ENCODE assay signal across 16 cellular contexts in the genomic region with DNA sequence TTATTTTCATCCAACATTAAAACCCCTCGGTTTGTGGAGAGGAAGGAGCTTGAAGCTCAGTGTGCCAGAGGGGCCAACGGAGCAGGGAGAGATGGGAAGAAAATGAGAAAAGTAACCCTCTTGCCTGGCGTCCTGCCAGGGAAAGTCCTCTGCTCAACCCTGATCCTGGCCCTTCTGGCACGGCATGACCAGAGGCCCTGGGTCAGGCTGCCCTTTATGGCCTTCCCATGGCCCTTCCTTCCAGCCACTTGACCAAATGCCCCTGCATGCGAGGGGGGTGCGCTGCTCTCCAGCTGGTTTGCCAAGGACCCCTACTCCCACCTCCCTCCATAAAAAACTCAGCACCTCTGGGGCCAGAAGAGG. TPM values are rescaled to one million over a fixed set of nuclear protein-coding genes. Genes with fewer than 3 reads are reported as not detected.
A peak's percentile ranks its signal among the peaks of the same experiment; 100 is the strongest.
DNase-seq lines count a peak whose midpoint lies in the region; ATAC-seq, FAIRE-seq and TF ChIP-seq lines count a peak whose summit lies in the region.
"Had no signal": no experiment of that assay in that cellular context is flagged by ENCODE, and none has a peak within 500 bp of the region (broad histone marks: within the 10 kb centered on the region; RNA-seq: fewer than 3 reads in every experiment).

No MANE protein-coding gene starts in this region.

- dilution Hi-C loops in mammary epithelial cell (cut with HindIII; ENCODE audit: low sequenced_read_pairs) = no loop called here

- TF ChIP-seq CTCF in breast epithelium (IDR thresholded peaks at IDR 0.05) (no peak), mammary epithelial cell (conservative IDR thresholded peaks at IDR 0.05 in 1 of 2, IDR thresholded peaks at IDR 0.05 in 1 of 2; ENCODE audit: extremely low read depth in 1 of 2, insufficient read depth in 1 of 2, low read depth in 1 of 2, low read length in 2 of 2) (no peak), nephron progenitor cell (IDR thresholded peaks at IDR 0.05) (no peak), vagina (IDR thresholded peaks at IDR 0.05) (no peak), PC-3 (conservative IDR thresholded peaks at IDR 0.05; ENCODE audit: low read depth, low read length) (no peak)

- H3K27me3 ChIP-seq in breast epithelium (no peaks in the 10 kb centered on the region), mammary epithelial cell (ENCODE audit: insufficient read depth, low read length) (no peaks in the 10 kb centered on the region), vagina (no peaks in the 10 kb centered on the region), PC-3 (ENCODE audit: low read length) (no peaks in the 10 kb centered on the region)

- no peaks in the 10 kb centered on the region for H3K36me3 ChIP-seq in breast epithelium
- no peaks in the 10 kb centered on the region for H3K36me3 ChIP-seq in mammary epithelial cell (ENCODE audit: insufficient read depth, low read length)
- H3K36me3 ChIP-seq in vagina = no peaks in the 10 kb centered on the region
- H3K36me3 ChIP-seq in PC-3 (ENCODE audit: low read depth, low read length) = no peaks in the 10 kb centered on the region

- H3K9me3 ChIP-seq in breast epithelium = no peaks in the 10 kb centered on the region
- no peaks in the 10 kb centered on the region for H3K9me3 ChIP-seq in mammary epithelial cell (replicated peaks; ENCODE audit: insufficient read depth, low read length)
- H3K9me3 ChIP-seq in vagina = no peaks in the 10 kb centered on the region
- H3K9me3 ChIP-seq in PC-3 (ENCODE audit: low read length) = no peaks in the 10 kb centered on the region

- H3K27me3 Mint-ChIP-seq in nephron progenitor cell (ENCODE audit: low read depth, poor library complexity) = no peaks in the 10 kb centered on the region
- H3K27me3 Mint-ChIP-seq: activated T-helper 17 cell treated with anti-CD3 and anti-CD28 coated beads, Interleukin-2, amount 50 U/mL, for 72 hours had no signal

- H3K9me2 ChIP-seq in PC-3 (replicated peaks; ENCODE audit: low read length) = no peaks in the 10 kb centered on the region

- H3K79me2 ChIP-seq in mammary epithelial cell (ENCODE audit: insufficient read depth, low read length) = no peaks in the 10 kb centered on the region
- H3K79me2 ChIP-seq in PC-3 (ENCODE audit: low read length) = no peaks in the 10 kb centered on the region

- CTCF ChIA-PET in mammary epithelial cell (lab: Charles Lee; ENCODE audit: low non-redundant PET) = no interaction called here
- CTCF ChIA-PET in PC-3 (lab: Charles Lee) = no interaction called here

- FAIRE-seq in GM12892 (lab: Jason Lieb, UNC) = no peak

- no peaks in the 10 kb centered on the region for H3K36me3 Mint-ChIP-seq in nephron progenitor cell (ENCODE audit: low read depth)
- H3K36me3 Mint-ChIP-seq: CD4-positive, CD25-positive, alpha-beta regulatory T cell had no signal

- H3K4me2 ChIP-seq in mammary epithelial cell (ENCODE audit: insufficient read depth, low read depth, low read length) (no peak overlapping the region), PC-3 (ENCODE audit: low read length) (no peak overlapping the region)

- H3K4me3 ChIP-seq in breast epithelium = no peak overlapping the region
- no peak overlapping the region for H3K4me3 ChIP-seq in mammary epithelial cell (replicated peaks in 1 of 3; ENCODE audit: insufficient read depth in 1 of 3, low read depth in 2 of 3, low read length in 3 of 3)
- no peak overlapping the region for H3K4me3 ChIP-seq in vagina
- no peak overlapping the region for H3K4me3 ChIP-seq in PC-3 (ENCODE audit: low read length)

- H3K9ac ChIP-seq in mammary epithelial cell (ENCODE audit: insufficient read depth, low read length) (no peak overlapping the region), PC-3 (ENCODE audit: low read length) (no peak overlapping the region)

- 95% methylated on average over 6 of the region's 6 CpGs for WGBS in mammary epithelial cell (ENCODE audit: low coverage, missing lambda C conversion rate)

- TF ChIP-seq POLR2A in breast epithelium (IDR thresholded peaks at IDR 0.05) = no peak
- no peak for TF ChIP-seq POLR2A in vagina (IDR thresholded peaks at IDR 0.05)
- no peak for TF ChIP-seq POLR2A in GM12892 (IDR thresholded peaks at IDR 0.05; ENCODE audit: low read depth, low read length)

- H2AFZ ChIP-seq in mammary epithelial cell (ENCODE audit: low read depth, low read length) (no peak overlapping the region), PC-3 (ENCODE audit: low read length) (no peak overlapping the region)

- H4K20me1 ChIP-seq in mammary epithelial cell (ENCODE audit: insufficient read depth, low read length) (no peaks in the 10 kb centered on the region), PC-3 (ENCODE audit: low read length) (no peaks in the 10 kb centered on the region)

- in situ Hi-C loops in mammary epithelial cell (cut with MboI; ENCODE audit: low sequenced_read_pairs in 2 of 2) = no loop called here

- intact Hi-C loops in breast epithelium (cut with DNase I; ENCODE audit: low total_unique reads) = no loop called here
- intact Hi-C loops in mammary epithelial cell (cut with micrococcal nuclease) = loop anchor here (10.0 kb wide), 1 partner anchor 106 kb away; no protein-coding TSS in a partner anchor
- intact Hi-C loops in left ventricle myocardium superior (cut with micrococcal nuclease) = no loop called here
- intact Hi-C loops in vagina (cut with DNase I) = no loop called here
- intact Hi-C loops in PC-3 (cut with micrococcal nuclease) = no loop called here

- H3K4me1 Mint-ChIP-seq in nephron progenitor cell = peaks cover 89% of the 10 kb centered on the region
- H3K4me1 Mint-ChIP-seq: activated T-helper 17 cell treated with anti-CD3 and anti-CD28 coated beads, Interleukin-2, amount 50 U/mL, for 72 hours; CD4-positive, CD25-positive, alpha-beta regulatory T cell had no signal

- no peaks in the 10 kb centered on the region for H3K9me3 Mint-ChIP-seq in nephron progenitor cell
- H3K9me3 Mint-ChIP-seq: activated T-helper 17 cell treated with anti-CD3 and anti-CD28 coated beads, Interleukin-2, amount 50 U/mL, for 72 hours had no signal

- H3K27ac ChIP-seq in breast epithelium (peak overlapping the region; percentile 42 to 72), mammary epithelial cell (ENCODE audit: insufficient read depth, low read depth, low read length) (no peak overlapping the region), vagina (peak overlapping the region; percentile 35), PC-3 (ENCODE audit: low read length) (no peak overlapping the region)
- H3K27ac ChIP-seq: 22Rv1 had no signal

- DNase-seq in breast epithelium (ENCODE audit: low spot score in 2 of 2) (no peak), mammary epithelial cell (no peak), left ventricle myocardium superior (peak; percentile 58), nephron progenitor cell (no peak), vagina (ENCODE audit: extremely low spot score in 2 of 2) (no peak), PC-3 (no peak), GM12892 (ENCODE audit: insufficient read length) (no peak)
- no peak for DNase-seq in stimulated activated CD4-positive, alpha-beta T cell treated with anti-CD3 and anti-CD28 coated beads, Interleukin-12 subunit alpha, Interleukin-12 subunit beta, amount 100 ng/mL, for 4 hours
- DNase-seq: activated CD8-positive, alpha-beta T cell treated with anti-CD3 and anti-CD28 coated beads, Interleukin-2, amount 10 ng/mL, durations not matched to agents 7 days and 5 days; CD4-positive, CD25-positive, alpha-beta regulatory T cell; cortex of kidney; KG1; NCI-H510A treated with DMSO at 0.1 percent for 48 hours; posterior cingulate gyrus had no signal

- H3F3A ChIP-seq in PC-3 (ENCODE audit: low read length, unreplicated experiment) = no peaks in the 10 kb centered on the region

- POLR2A ChIA-PET in PC-3 (lab: Charles Lee; ENCODE audit: unreplicated experiment) = no interaction called here

- H3K4me3 Mint-ChIP-seq in nephron progenitor cell = peak overlapping the region; percentile 60
- H3K4me3 Mint-ChIP-seq: activated CD8-positive, alpha-beta T cell treated with anti-CD3 and anti-CD28 coated beads, Interleukin-2, amount 10 ng/mL, durations not matched to agents 7 days and 5 days; activated T-helper 17 cell treated with anti-CD3 and anti-CD28 coated beads, Interleukin-2, amount 50 U/mL, for 72 hours had no signal

- H3K4me1 ChIP-seq in breast epithelium = no peaks in the 10 kb centered on the region
- peaks cover 11% of the 10 kb centered on the region for H3K4me1 ChIP-seq in mammary epithelial cell (ENCODE audit: insufficient read depth, low read length)
- peaks cover 31% of the 10 kb centered on the region for H3K4me1 ChIP-seq in vagina
- H3K4me1 ChIP-seq in PC-3 (ENCODE audit: insufficient read depth, low read length) = no peaks in the 10 kb centered on the region

- peak overlapping the region; percentile 100 for H3K27ac Mint-ChIP-seq in nephron progenitor cell
- H3K27ac Mint-ChIP-seq: activated CD8-positive, alpha-beta T cell treated with anti-CD3 and anti-CD28 coated beads, Interleukin-2, amount 10 ng/mL, durations not matched to agents 7 days and 5 days; activated T-helper 17 cell treated with anti-CD3 and anti-CD28 coated beads, Interleukin-2, amount 50 U/mL, for 72 hours; CD4-positive, CD25-positive, alpha-beta regulatory T cell had no signal

- ATAC-seq in left ventricle myocardium superior = peak; percentile 56
- no peak for ATAC-seq in PC-3
- ATAC-seq: activated CD8-positive, alpha-beta T cell treated with anti-CD3 and anti-CD28 coated beads, Interleukin-2, amount 10 ng/mL, durations not matched to agents 7 days and 5 days; activated T-helper 17 cell treated with anti-CD3 and anti-CD28 coated beads, Interleukin-2, amount 50 U/mL, for 72 hours had no signal

- BruUV-seq in mammary epithelial cell (replicated peaks; lab: Mats Ljungman, UMichigan) (no TSS peak), PC-3 (replicated peaks; lab: Mats Ljungman, UMichigan) (no TSS peak)

RNA-seq across cellular contexts. Expression of a gene that starts 43.8 kb away (rescaled TPM):
- total RNA-seq in breast epithelium = 10 to 100 TPM; 13.0 to 18.0 (median 14.5) TPM
- 10 to 100 TPM; 11.5 to 40.7 TPM for total RNA-seq in mammary epithelial cell
- 12.0 TPM for polyA plus RNA-seq in mammary epithelial cell
- polyA minus RNA-seq in mammary epithelial cell = 59.3 TPM
- 8.3 TPM for total RNA-seq in left ventricle myocardium superior
- 13.5 TPM for total RNA-seq in vagina
- total RNA-seq in PC-3 (2014; rRNA removed) = 32.1 and 38.4 TPM in 2 replicates
- polyA plus RNA-seq in GM12892 (2012; ENCODE audit: missing spikeins) = 0.70 TPM
- polyA plus RNA-seq: CD4-positive, CD25-positive, alpha-beta regulatory T cell had no signal

Comparison
In these comparisons a context has a peak if more than half of its experiments do, and no peak if none do; other contexts are left out.
1. H3K27ac ChIP-seq: peak in breast epithelium (2 of 2) and vagina (single experiment); none in mammary epithelial cell (single experiment) and PC-3 (single experiment).